11 cellular contexts compared by ENCODE assay signal in the genomic region with DNA sequence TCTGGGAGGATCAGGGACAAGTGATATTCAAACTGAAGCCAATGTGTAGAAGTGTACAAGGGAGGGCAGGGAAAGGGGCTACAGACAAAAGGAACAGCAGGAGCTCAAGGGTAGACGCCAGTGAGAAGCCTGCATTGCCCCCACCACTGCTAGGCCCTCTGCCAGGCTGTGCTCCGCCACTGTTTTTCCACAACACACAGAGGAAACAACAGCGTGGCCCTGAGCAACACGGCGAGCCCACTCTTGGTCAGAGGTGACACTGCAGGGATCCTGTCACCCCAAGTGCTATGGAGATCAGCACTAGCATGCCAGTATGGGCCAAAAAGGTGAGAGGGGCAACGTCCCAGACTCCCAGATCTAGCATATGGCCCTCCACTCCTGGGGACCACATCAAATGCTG. TPM values are rescaled to one million over a fixed set of nuclear protein-coding genes. Genes with fewer than 3 reads are reported as not detected.
DNase-seq lines count a peak whose midpoint lies in the region; ATAC-seq and TF ChIP-seq lines count a peak whose summit lies in the region.
"Had no signal": no experiment of that assay in that cellular context is flagged by ENCODE, and none has a peak within 500 bp of the region (broad histone marks: within the 10 kb centered on the region; RNA-seq: fewer than 3 reads in every experiment).

No MANE protein-coding gene starts in this region.

- H3K36me3 ChIP-seq in HUES64 (ENCODE audit: insufficient read depth, low read length) (no peaks in the 10 kb centered on the region), smooth muscle cell (ENCODE audit: low read depth) (no peaks in the 10 kb centered on the region)
- H3K36me3 ChIP-seq: prostate gland had no signal

- H3K9me3 Mint-ChIP-seq in progenitor cell of endocrine pancreas (ENCODE audit: low read depth) = no peaks in the 10 kb centered on the region

- H3K27ac ChIP-seq in HUES64 (ENCODE audit: low read depth, low read length) (peak overlapping the region; percentile 75; the same call in 1 of the 2 replicates), adipose tissue (ENCODE audit: low read depth, low read length) (peak overlapping the region; percentile 19), right cardiac atrium (ENCODE audit: low read length) (peak overlapping the region; percentile 74), smooth muscle cell (ENCODE audit: low read depth) (peak overlapping the region; percentile 66)

- no peaks in the 10 kb centered on the region for H3K27me3 Mint-ChIP-seq in progenitor cell of endocrine pancreas

- H3K9me3 ChIP-seq in HUES64 (ENCODE audit: insufficient read depth, low read depth, low read length) (no peaks in the 10 kb centered on the region), right cardiac atrium (ENCODE audit: control insufficient read depth, low read length) (no peaks in the 10 kb centered on the region), smooth muscle cell (replicated peaks; ENCODE audit: low read depth) (no peaks in the 10 kb centered on the region)
- H3K9me3 ChIP-seq: prostate gland had no signal

- H3K36me3 Mint-ChIP-seq in progenitor cell of endocrine pancreas (ENCODE audit: insufficient read depth) = no peaks in the 10 kb centered on the region

- no peaks in the 10 kb centered on the region for H3K27me3 ChIP-seq in HUES64 (ENCODE audit: insufficient read depth, low read length)
- no peaks in the 10 kb centered on the region for H3K27me3 ChIP-seq in right cardiac atrium (ENCODE audit: control insufficient read depth, insufficient read depth)
- no peaks in the 10 kb centered on the region for H3K27me3 ChIP-seq in smooth muscle cell (ENCODE audit: low read depth)

- peaks cover 67% of the 10 kb centered on the region for H3K4me1 Mint-ChIP-seq in progenitor cell of endocrine pancreas (ENCODE audit: low read depth)

- H3K27ac Mint-ChIP-seq in progenitor cell of endocrine pancreas = no peak overlapping the region

- peak in 1 of 2 donors; percentile 49 for ATAC-seq in right cardiac atrium

- 89% methylated on average over 6 of the region's 6 CpGs for WGBS in HUES64
- 55 to 66% (median 63%) methylated on average over 6 of the region's 6 CpGs for WGBS in adipose tissue, 3 donors
- 41% methylated on average over 6 of the region's 6 CpGs for WGBS in right cardiac atrium
- 99% methylated on average over 6 of the region's 6 CpGs for WGBS in smooth muscle cell (ENCODE audit: low lambda C conversion rate)

- intact Hi-C loops in right cardiac atrium (cut with DNase I) = loop anchor here in 1 of 4 donors (10.0 kb wide), 1 partner anchor 128 kb away; no protein-coding TSS in a partner anchor

- H3K79me2 ChIP-seq in smooth muscle cell (ENCODE audit: low read depth) = peaks cover 11% of the 10 kb centered on the region

- H3K4me3 ChIP-seq in HUES64 (ENCODE audit: low read length) = no peak overlapping the region
- H3K4me3 ChIP-seq in right cardiac atrium (ENCODE audit: low read length) = no peak overlapping the region
- H3K4me3 ChIP-seq in smooth muscle cell = no peak overlapping the region
- H3K4me3 ChIP-seq: prostate gland had no signal

- peak in 2 of 3 donors; percentile 65 to 75 for DNase-seq in right cardiac atrium
- DNase-seq in smooth muscle cell (lab: John Stamatoyannopoulos, UW; ENCODE audit: unreplicated experiment) = no peak
- no peak for DNase-seq in NOMO-1 treated with dmso at 0.1 percent for 144 hours (lab: John Stamatoyannopoulos, UW; ENCODE audit: unreplicated experiment)
- no peak for DNase-seq in progenitor cell of endocrine pancreas (ENCODE audit: low spot score, unreplicated experiment)
- DNase-seq in KBM-7 = no peak
- DNase-seq in foreskin melanocyte = no peak
- DNase-seq: aorta, SW 1271 had no signal

- no peak overlapping the region for H2AFZ ChIP-seq in smooth muscle cell (ENCODE audit: low read depth)

- H3F3A ChIP-seq in smooth muscle cell (ENCODE audit: low read depth) = peaks cover 3% of the 10 kb centered on the region

- H3K4me3 Mint-ChIP-seq in progenitor cell of endocrine pancreas (ENCODE audit: low read depth) = no peak overlapping the region

- peaks cover 72% of the 10 kb centered on the region for H4K20me1 ChIP-seq in smooth muscle cell (ENCODE audit: low read depth)

- in situ Hi-C loops in KBM-7 (cut with MboI; ENCODE audit: low pct_unique_long_range_greater_than_20kb, low sequenced_read_pairs) = no loop called here

- TF ChIP-seq CTCF in smooth muscle cell (IDR thresholded peaks at IDR 0.05; ENCODE audit: borderline replicate concordance, insufficient read depth, poor library complexity, severe bottlenecking) = no peak
- TF ChIP-seq CTCF in progenitor cell of endocrine pancreas (IDR thresholded peaks at IDR 0.05; ENCODE audit: unreplicated experiment) = no peak

- no peak overlapping the region for H3K9ac ChIP-seq in HUES64 (ENCODE audit: low read depth, low read length)
- H3K9ac ChIP-seq in smooth muscle cell (ENCODE audit: low read depth) = no peak overlapping the region

- H3K4me1 ChIP-seq in HUES64 (ENCODE audit: insufficient read depth, low read length) (peaks cover 22% of the 10 kb centered on the region), right cardiac atrium (ENCODE audit: control insufficient read depth, insufficient read depth, low read length) (peaks cover 46% of the 10 kb centered on the region), smooth muscle cell (ENCODE audit: low read depth) (peaks cover 25% of the 10 kb centered on the region)

- H3K4me2 ChIP-seq in smooth muscle cell = peak overlapping the region; percentile 64

RNA-seq across cellular contexts. Expression of a gene that starts 23.4 kb away (rescaled TPM):
- 12.7 TPM for polyA plus RNA-seq in HUES64 (2013, experiment 1 of 2)
- 16.9 TPM for polyA plus RNA-seq in HUES64 (2013, experiment 2 of 2)
- 10 to 100 TPM; 14.3 to 33.3 (median 18.6) TPM for polyA plus RNA-seq in adipose tissue
- 100 to 1,000 TPM; 206 to 312 (median 277) TPM for total RNA-seq in right cardiac atrium
- 248 TPM for polyA plus RNA-seq in right cardiac atrium
- total RNA-seq in smooth muscle cell = 16.0 and 18.0 TPM in 2 replicates
- 21.2 and 22.1 TPM in 2 replicates for polyA plus RNA-seq in smooth muscle cell
- total RNA-seq in progenitor cell of endocrine pancreas = 75.7 and 77.1 TPM in 2 replicates

Comparison
In these comparisons a context has a peak if more than half of its experiments do, and no peak if none do; other contexts are left out.
1. H3K27ac ChIP-seq: peak in every context shown above with its lines; median percentile 75 in HUES64; 74 in right cardiac atrium; 66 in smooth muscle cell; 19 in adipose tissue.
2. DNase-seq: peak in right cardiac atrium (2 of 3); none in smooth muscle cell (single experiment), NOMO-1 treated with dmso at 0.1 percent for 144 hours (single experiment), progenitor cell of endocrine pancreas (single experiment), KBM-7 (single experiment) and foreskin melanocyte (single experiment).